1 cellular context compared by ENCODE assay signal in genomic region chr15:41795996-41796395, GRCh38.
TF ChIP-seq lines count a peak whose summit lies in the region.

No MANE protein-coding gene starts in this region.

TF ChIP-seq in SK-N-SH treated with all-trans-retinoic acid at 6 μM for 48 hours, 23 proteins besides CTCF, POLR2A, EP300 and RAD21 (continued from another document):
- TF ChIP-seq TSHZ2 (CRISPR knock-in tag; IDR thresholded peaks at IDR 0.05): no peak
- no peak for TF ChIP-seq TCF4 (CRISPR knock-in tag; IDR thresholded peaks at IDR 0.05; ENCODE audit: borderline replicate concordance)
- no peak for TF ChIP-seq PPARA (CRISPR knock-in tag; IDR thresholded peaks at IDR 0.05; ENCODE audit: borderline replicate concordance)
- TF ChIP-seq SNAI2 (CRISPR knock-in tag; IDR thresholded peaks at IDR 0.05): no peak
- no peak for TF ChIP-seq ZC3H10 (CRISPR knock-in tag; IDR thresholded peaks at IDR 0.05)
- TF ChIP-seq PATZ1 (CRISPR knock-in tag; IDR thresholded peaks at IDR 0.05; ENCODE audit: borderline replicate concordance): no peak
- no peak for TF ChIP-seq RARB (CRISPR knock-in tag; IDR thresholded peaks at IDR 0.05)
